In genomic region chr15:57031605-57032004, GRCh38 we compare ENCODE assay signal across 9 cellular contexts.
A peak's percentile ranks its signal among the peaks of the same experiment; 100 is the strongest.
DNase-seq lines count a peak whose midpoint lies in the region; ATAC-seq and TF ChIP-seq lines count a peak whose summit lies in the region.
"Had no signal": no experiment of that assay in that cellular context is flagged by ENCODE, and none has a peak within 500 bp of the region (broad histone marks: within the 10 kb centered on the region; RNA-seq: fewer than 3 reads in every experiment).

No MANE protein-coding gene starts in this region.

- no peak overlapping the region for H3K4me3 Mint-ChIP-seq in endodermal cell

- WGBS in endodermal cell (ENCODE audit: insufficient coverage in 1 of 2, insufficient read length in 1 of 2), 2 experiments: 53% methylated on average over 1 of the region's 1 CpG; no CpG with 5 or more reads in 1 of the 2 experiments

- no peaks in the 10 kb centered on the region for H3K27me3 Mint-ChIP-seq in endodermal cell (ENCODE audit: insufficient read depth)

- no peaks in the 10 kb centered on the region for H3K9me3 Mint-ChIP-seq in endodermal cell

- no peaks in the 10 kb centered on the region for H3K36me3 ChIP-seq in endodermal cell (ENCODE audit: control insufficient read depth, insufficient read depth, low read length)

- H3K36me3 Mint-ChIP-seq in endodermal cell (ENCODE audit: low read depth): peaks cover 5% of the 10 kb centered on the region

- ATAC-seq in omental fat pad (ENCODE audit: low FRiP score) (no peak), GM18907 (IDR thresholded peaks at IDR 0.05; ENCODE audit: unreplicated experiment) (no peak)

- H3K4me1 Mint-ChIP-seq in endodermal cell: peaks cover 34% of the 10 kb centered on the region

- DNase-seq in AG10803 (ENCODE audit: low read depth) (peak; percentile 30), LHCN-M2 (ENCODE audit: low read depth) (peak; percentile 73), endodermal cell (peak; percentile 60), mucosa of gallbladder (ENCODE audit: low spot score) (peak; percentile 23), G401 (ENCODE audit: low spot score) (no peak), omental fat pad (ENCODE audit: low spot score) (no peak), NCI-H82 treated with DMSO at 0.1 percent for 48 hours (lab: John Stamatoyannopoulos, UW; ENCODE audit: unreplicated experiment) (no peak)
- DNase-seq: NCI-H2107 had no signal

- in situ Hi-C loops in G401 (cut with HindIII; ENCODE audit: low sequenced_read_pairs): no loop called here

- no peaks in the 10 kb centered on the region for H3K9me3 ChIP-seq in endodermal cell (ENCODE audit: control insufficient read depth, low read length)

- H3K27ac Mint-ChIP-seq in endodermal cell: peak overlapping the region; percentile 23

- no peaks in the 10 kb centered on the region for H3K27me3 ChIP-seq in endodermal cell (ENCODE audit: control insufficient read depth, insufficient read depth, low read length, poor library complexity, severe bottlenecking)

- H3K27ac ChIP-seq in endodermal cell (ENCODE audit: low read depth, low read length): peak overlapping the region; percentile 12

- peaks cover 3% of the 10 kb centered on the region for H3K4me1 ChIP-seq in endodermal cell (ENCODE audit: control insufficient read depth, insufficient read depth, low read length)

- TF ChIP-seq CTCF in AG10803 (conservative IDR thresholded peaks at IDR 0.05; ENCODE audit: low read length): no peak
- TF ChIP-seq CTCF in endodermal cell (conservative IDR thresholded peaks at IDR 0.05): no peak
- TF ChIP-seq CTCF in omental fat pad (IDR thresholded peaks at IDR 0.05): no peak

- H3K4me3 ChIP-seq in AG10803 (ENCODE audit: low read length) (no peak overlapping the region), endodermal cell (ENCODE audit: low read length) (no peak overlapping the region)

- H3K9ac ChIP-seq in endodermal cell (ENCODE audit: extremely low read depth, low read length, poor library complexity, severe bottlenecking): no peak overlapping the region

Comparison
In these comparisons a context has a peak if more than half of its experiments do, and no peak if none do; other contexts are left out.
1. DNase-seq: peak in AG10803 (single experiment), LHCN-M2 (single experiment), endodermal cell (single experiment) and mucosa of gallbladder (single experiment); none in G401 (single experiment), omental fat pad (single experiment) and NCI-H82 treated with DMSO at 0.1 percent for 48 hours (single experiment).